19 cellular contexts compared by ENCODE assay signal in the genomic region with DNA sequence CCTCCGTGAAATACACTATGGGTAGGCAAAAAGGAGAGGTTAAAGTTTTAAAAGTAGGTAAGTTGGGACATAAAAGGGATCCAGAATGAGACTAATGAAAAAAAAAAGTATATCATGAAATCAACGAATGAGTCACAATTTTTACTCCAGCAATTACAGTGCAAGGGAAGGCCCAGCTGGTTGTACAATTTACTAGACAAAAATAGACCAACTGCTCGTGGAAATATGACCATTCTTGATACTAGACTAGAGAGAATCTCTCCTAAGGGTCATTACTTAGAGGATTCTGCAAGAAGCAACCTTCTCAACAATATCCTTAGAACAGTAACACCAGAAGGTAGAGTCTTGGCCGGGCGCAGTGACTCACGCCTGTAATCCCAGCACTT. TPM values are rescaled to one million over a fixed set of nuclear protein-coding genes. Genes with fewer than 3 reads are reported as not detected.
DNase-seq lines count a peak whose midpoint lies in the region; ATAC-seq and TF ChIP-seq lines count a peak whose summit lies in the region.
"Had no signal": no experiment of that assay in that cellular context is flagged by ENCODE, and none has a peak within 500 bp of the region (broad histone marks: within the 10 kb centered on the region; RNA-seq: fewer than 3 reads in every experiment).

No MANE protein-coding gene starts in this region.

- H3K4me3 Mint-ChIP-seq in HFFc6: no peak overlapping the region
- no peak overlapping the region for H3K4me3 Mint-ChIP-seq in T-helper 2 cell treated with Interferon-gamma antibody and Interleukin-4, amounts not matched to agents 5 μg/mL and 100 μg/mL, for 36 hours
- H3K4me3 Mint-ChIP-seq: activated CD4-positive, alpha-beta T cell treated with anti-CD3 and anti-CD28 coated beads, Interleukin-2, amount 10 ng/mL, durations not matched to agents 7 days and 5 days; IgD-negative memory B cell; T-helper 17 cell had no signal

- DNase-seq in AG09309 (ENCODE audit: low read depth) (peak; percentile 25), HFFc6 (peak; percentile 66), amniotic epithelial cell (ENCODE audit: low read depth) (peak; percentile 51), foreskin fibroblast (peak; percentile 46 to 72), cerebellum (ENCODE audit: low spot score) (no peak), medulla oblongata (ENCODE audit: extremely low spot score) (no peak)
- no peak for DNase-seq in T-helper 2 cell treated with Interferon-gamma antibody and Interleukin-4, amounts not matched to agents 5 μg/mL and 100 μg/mL, for 36 hours (ENCODE audit: low spot score)
- DNase-seq: activated CD4-positive, alpha-beta T cell treated with anti-CD3 and anti-CD28 coated beads, Interleukin-2, amount 10 ng/mL, durations not matched to agents 7 days and 5 days; activated effector memory CD4-positive, alpha-beta T cell treated with Interleukin-2 at 50 U/mL for 16 hours; NCI-H1694 treated with DMSO at 0.1 percent for 48 hours; NCI-H524 treated with DMSO at 0.1 percent for 48 hours; RPMI8226; T-helper 17 cell had no signal

- peak overlapping the region; percentile 43 for H3K27ac Mint-ChIP-seq in HFFc6
- H3K27ac Mint-ChIP-seq in T-helper 2 cell treated with Interferon-gamma antibody and Interleukin-4, amounts not matched to agents 5 μg/mL and 100 μg/mL, for 36 hours: no peak overlapping the region
- H3K27ac Mint-ChIP-seq: activated CD4-positive, alpha-beta T cell treated with anti-CD3 and anti-CD28 coated beads, Interleukin-2, amount 10 ng/mL, durations not matched to agents 7 days and 5 days; IgD-negative memory B cell; T-helper 17 cell had no signal

- H3K9me3 Mint-ChIP-seq in HFFc6: no peaks in the 10 kb centered on the region
- no peaks in the 10 kb centered on the region for H3K9me3 Mint-ChIP-seq in T-helper 2 cell treated with Interferon-gamma antibody and Interleukin-4, amounts not matched to agents 5 μg/mL and 100 μg/mL, for 36 hours
- H3K9me3 Mint-ChIP-seq: activated CD4-positive, alpha-beta T cell treated with anti-CD3 and anti-CD28 coated beads, Interleukin-2, amount 10 ng/mL, durations not matched to agents 7 days and 5 days; IgD-negative memory B cell had no signal

- H3K4me3 ChIP-seq in AG09309 (ENCODE audit: control insufficient read depth, low read depth, low read length) (no peak overlapping the region), foreskin fibroblast (ENCODE audit: low read depth in 1 of 2, low read length in 2 of 2) (no peak overlapping the region)
- H3K4me3 ChIP-seq: BLaER1 treated with 17β-estradiol and CSF1 and Interleukin-3, amounts not matched to agents 10 nM and 100 nM; hepatocyte; prostate gland; thoracic aorta had no signal

- TF ChIP-seq CTCF in AG09309 (IDR thresholded peaks at IDR 0.05; ENCODE audit: control insufficient read depth, insufficient read depth, low read depth, low read length, missing control alignments) (no peak), HFFc6 (IDR thresholded peaks at IDR 0.05) (no peak), foreskin fibroblast (IDR thresholded peaks at IDR 0.05; ENCODE audit: low read depth, low read length) (no peak)

- no peaks in the 10 kb centered on the region; the same call in 1 of the 2 replicates for H3K27me3 Mint-ChIP-seq in HFFc6 (ENCODE audit: insufficient read depth)
- H3K27me3 Mint-ChIP-seq in T-helper 2 cell treated with Interferon-gamma antibody and Interleukin-4, amounts not matched to agents 5 μg/mL and 100 μg/mL, for 36 hours (ENCODE audit: low read depth): peaks cover 4% of the 10 kb centered on the region

- no peak for ATAC-seq in GM21786 (IDR thresholded peaks at IDR 0.05; ENCODE audit: unreplicated experiment)
- ATAC-seq: T-helper 17 cell had no signal

- 0 out of 2 replicates have a peak, but pooled peaks cover 4% of the 10 kb centered on the region for H3K36me3 Mint-ChIP-seq in HFFc6 (ENCODE audit: low read depth)
- H3K36me3 Mint-ChIP-seq in T-helper 2 cell treated with Interferon-gamma antibody and Interleukin-4, amounts not matched to agents 5 μg/mL and 100 μg/mL, for 36 hours (ENCODE audit: low read depth): no peaks in the 10 kb centered on the region

- H3K4me1 Mint-ChIP-seq in HFFc6 (ENCODE audit: low read depth): peaks cover 71% of the 10 kb centered on the region
- H3K4me1 Mint-ChIP-seq in T-helper 2 cell treated with Interferon-gamma antibody and Interleukin-4, amounts not matched to agents 5 μg/mL and 100 μg/mL, for 36 hours (ENCODE audit: low read depth): peaks cover 29% of the 10 kb centered on the region

RNA-seq across cellular contexts. Expression of a gene that starts 55.1 kb away (rescaled TPM):
- 10 to 100 TPM; 41.2 to 67.2 (median 65.3) TPM for total RNA-seq in HFFc6 (2021; fragmentation: NEBNext Ultra II Directional; extraction: Animal tissue kit (Norgen Biotek cat#: 25700))
- 9.1 TPM for total RNA-seq in cerebellum

Comparison
In these comparisons a context has a peak if more than half of its experiments do, and no peak if none do; other contexts are left out.
1. DNase-seq: peak in AG09309 (single experiment), HFFc6 (single experiment), amniotic epithelial cell (single experiment) and foreskin fibroblast (2 of 2); none in cerebellum (single experiment), T-helper 2 cell treated with Interferon-gamma antibody and Interleukin-4, amounts not matched to agents 5 μg/mL and 100 μg/mL, for 36 hours (single experiment) and medulla oblongata (single experiment).